In the genomic region with DNA sequence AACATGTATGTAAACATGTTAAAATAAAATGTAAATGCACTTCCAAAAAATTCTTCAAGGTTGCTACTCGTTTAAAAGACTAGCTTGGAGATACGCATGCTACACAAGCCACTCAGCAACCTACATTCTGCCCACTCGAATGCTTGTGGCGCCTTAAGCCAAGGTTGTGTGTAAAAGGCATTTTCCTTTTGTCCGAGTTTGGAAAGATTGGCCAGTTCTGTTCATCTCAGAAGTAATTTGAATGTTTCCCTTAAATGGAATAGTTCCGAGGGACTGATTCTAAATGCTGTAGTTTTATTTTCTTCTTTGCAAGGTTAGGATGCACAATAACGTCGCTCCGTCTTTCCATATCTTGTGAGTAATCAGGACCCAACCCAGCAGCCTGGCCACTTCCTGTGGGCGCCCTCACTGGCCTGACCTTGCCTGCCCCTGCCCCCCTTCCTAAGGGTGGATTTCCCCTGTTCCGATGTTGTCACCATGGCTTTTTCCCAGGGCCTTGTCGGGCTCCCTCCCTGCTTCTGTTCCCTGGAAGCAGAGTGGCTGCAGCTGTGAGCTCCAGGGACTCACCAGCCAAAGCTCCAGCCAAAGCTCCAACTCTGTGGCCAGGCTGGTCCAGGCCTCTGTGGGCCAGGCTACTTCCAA, we compare ENCODE assay signal across 9 cellular contexts.
DNase-seq lines count a peak whose midpoint lies in the region; ATAC-seq and TF ChIP-seq lines count a peak whose summit lies in the region.
"Had no signal": no experiment of that assay in that cellular context is flagged by ENCODE, and none has a peak within 500 bp of the region (broad histone marks: within the 10 kb centered on the region; RNA-seq: fewer than 3 reads in every experiment).

No MANE protein-coding gene starts in this region.

- H3K4ac ChIP-seq in mesendoderm (ENCODE audit: low read depth, low read length), result no peak overlapping the region

- peaks cover 8% of the 10 kb centered on the region for H3K27me3 Mint-ChIP-seq in activated CD4-positive, alpha-beta T cell treated with anti-CD3 and anti-CD28 coated beads for 36 hours
- H3K27me3 Mint-ChIP-seq in neural progenitor cell (ENCODE audit: insufficient read depth, low read depth), result peaks cover 4% of the 10 kb centered on the region

- H2BK5ac ChIP-seq in mesendoderm (ENCODE audit: low read length), result no peak overlapping the region

- no peak overlapping the region for H4K5ac ChIP-seq in mesendoderm (ENCODE audit: low read length)

- H2BK120ac ChIP-seq in mesendoderm (ENCODE audit: low read depth, low read length), result no peak overlapping the region

- H4K20me1 ChIP-seq in neural progenitor cell (ENCODE audit: low read depth), result no peaks in the 10 kb centered on the region

- H3K4me1 Mint-ChIP-seq in activated CD4-positive, alpha-beta T cell treated with anti-CD3 and anti-CD28 coated beads for 36 hours, result peaks cover 5% of the 10 kb centered on the region
- peaks cover 27% of the 10 kb centered on the region for H3K4me1 Mint-ChIP-seq in neural progenitor cell

- H3K27ac ChIP-seq in mesendoderm (ENCODE audit: low read depth, low read length) (no peak overlapping the region), tibial artery (peak overlapping the region; percentile 53 to 60), neural progenitor cell (no peak overlapping the region)

- WGBS in mesendoderm (ENCODE audit: extremely low coverage, insufficient coverage, low lambda C conversion rate), result no CpG with 5 or more reads among the region's 12 CpGs

- peaks cover 4% of the 10 kb centered on the region for H3K9me3 Mint-ChIP-seq in activated CD4-positive, alpha-beta T cell treated with anti-CD3 and anti-CD28 coated beads for 36 hours (ENCODE audit: low read depth)
- peaks cover 7% of the 10 kb centered on the region for H3K9me3 Mint-ChIP-seq in neural progenitor cell

- H3K79me2 ChIP-seq in mesendoderm (ENCODE audit: control insufficient read depth, insufficient read depth, low read length) (no peaks in the 10 kb centered on the region), neural progenitor cell (ENCODE audit: low read depth) (no peaks in the 10 kb centered on the region)

- no peak overlapping the region for H3K23ac ChIP-seq in mesendoderm (ENCODE audit: low read length)

- no peak overlapping the region for H3K9ac ChIP-seq in mesendoderm (ENCODE audit: low read length)
- H3K9ac ChIP-seq in neural progenitor cell, result no peak overlapping the region

- H3K4me3 Mint-ChIP-seq in activated CD4-positive, alpha-beta T cell treated with anti-CD3 and anti-CD28 coated beads for 36 hours, result no peak overlapping the region
- H3K4me3 Mint-ChIP-seq in neural progenitor cell, result no peak overlapping the region

- intact Hi-C loops in activated CD4-positive, alpha-beta T cell treated with anti-CD3 and anti-CD28 coated beads for 36 hours (cut with DNase I, micrococcal nuclease), result no loop called here
- intact Hi-C loops in tibial artery (cut with DNase I; ENCODE audit: low total_unique reads), result no loop called here

- no peak for TF ChIP-seq CTCF in tibial artery (IDR thresholded peaks at IDR 0.05)
- no peak for TF ChIP-seq CTCF in neural progenitor cell (IDR thresholded peaks at IDR 0.05)

- CTCF ChIA-PET in activated CD4-positive, alpha-beta T cell treated with anti-CD3 and anti-CD28 coated beads for 36 hours (lab: Charles Lee), result interaction anchor here (1.0 kb wide), 2 partner anchors 14 to 57 kb away, joined by 3 read pairs; no protein-coding TSS in a partner anchor

- no peak for ATAC-seq in activated CD4-positive, alpha-beta T cell treated with anti-CD3 and anti-CD28 coated beads for 36 hours
- no peak for ATAC-seq in HG02970 (IDR thresholded peaks at IDR 0.05; ENCODE audit: low FRiP score, unreplicated experiment)
- ATAC-seq: A549 had no signal

- DNase-seq in activated CD4-positive, alpha-beta T cell treated with anti-CD3 and anti-CD28 coated beads for 36 hours, result peak; percentile 28
- no peak for DNase-seq in activated CD4-positive, alpha-beta T cell treated with anti-CD3 and anti-CD28 coated beads for 1 hour
- DNase-seq in dermis blood vessel endothelial cell (peak; percentile 93), mesendoderm (peak; percentile 16), tibial artery (peak; percentile 70 to 85), neural progenitor cell (ENCODE audit: low spot score) (no peak), SHP77 (lab: John Stamatoyannopoulos, UW) (no peak)

- no peak overlapping the region for H2AFZ ChIP-seq in neural progenitor cell (replicated peaks)

- peaks cover 0 to 6% (median 0%) of the 10 kb centered on the region in 3 donors for H3K9me3 ChIP-seq in tibial artery
- no peaks in the 10 kb centered on the region for H3K9me3 ChIP-seq in neural progenitor cell (ENCODE audit: low read depth)

- H3K79me1 ChIP-seq in mesendoderm (ENCODE audit: low read length), result no peaks in the 10 kb centered on the region

- no peaks in the 10 kb centered on the region for H3K36me3 Mint-ChIP-seq in activated CD4-positive, alpha-beta T cell treated with anti-CD3 and anti-CD28 coated beads for 36 hours (ENCODE audit: low read depth)
- H3K36me3 Mint-ChIP-seq in neural progenitor cell, result no peaks in the 10 kb centered on the region

- no peaks in the 10 kb centered on the region for H3K36me3 ChIP-seq in mesendoderm (ENCODE audit: control insufficient read depth, insufficient read depth, low read length)
- H3K36me3 ChIP-seq in tibial artery, result no peaks in the 10 kb centered on the region
- H3K36me3 ChIP-seq in neural progenitor cell, result no peaks in the 10 kb centered on the region

- no peak overlapping the region for H2AK5ac ChIP-seq in mesendoderm (ENCODE audit: low read length)

- POLR2A ChIA-PET in activated CD4-positive, alpha-beta T cell treated with anti-CD3 and anti-CD28 coated beads for 36 hours (lab: Charles Lee), result no interaction called here

- H4K8ac ChIP-seq in mesendoderm (ENCODE audit: low read depth, low read length), result no peak overlapping the region

- H2BK15ac ChIP-seq in mesendoderm (replicated peaks; ENCODE audit: low read depth), result no peak overlapping the region

- H3K56ac ChIP-seq in mesendoderm (ENCODE audit: low read length), result no peak overlapping the region

- H3K27me3 ChIP-seq in mesendoderm (ENCODE audit: insufficient read depth, low read length, poor library complexity), result no peaks in the 10 kb centered on the region
- no peaks in the 10 kb centered on the region for H3K27me3 ChIP-seq in tibial artery
- H3K27me3 ChIP-seq in neural progenitor cell, result peaks cover 6% of the 10 kb centered on the region

- no peak overlapping the region for H3K27ac Mint-ChIP-seq in activated CD4-positive, alpha-beta T cell treated with anti-CD3 and anti-CD28 coated beads for 36 hours
- H3K27ac Mint-ChIP-seq in neural progenitor cell, result no peak overlapping the region

- no peak overlapping the region for H3K18ac ChIP-seq in mesendoderm (ENCODE audit: low read length)

- H3K4me3 ChIP-seq in mesendoderm (ENCODE audit: low read length), result no peak overlapping the region
- H3K4me3 ChIP-seq in tibial artery, result peak overlapping the region; percentile 26 to 27
- no peak overlapping the region for H3K4me3 ChIP-seq in neural progenitor cell
- H3K4me3 ChIP-seq: A549 had no signal

- H3F3A ChIP-seq in neural progenitor cell (ENCODE audit: low read depth), result no peaks in the 10 kb centered on the region

- H3K4me2 ChIP-seq in mesendoderm (ENCODE audit: low read length) (no peak overlapping the region), neural progenitor cell (no peak overlapping the region)
- H3K4me2 ChIP-seq: A549 had no signal

- no peaks in the 10 kb centered on the region for H3K4me1 ChIP-seq in mesendoderm (ENCODE audit: control insufficient read depth, low read depth, low read length)
- H3K4me1 ChIP-seq in tibial artery, result peaks cover 0 to 26% (median 12%) of the 10 kb centered on the region in 4 donors
- H3K4me1 ChIP-seq in neural progenitor cell, result no peaks in the 10 kb centered on the region
- H3K4me1 ChIP-seq: A549 had no signal

Comparison
In these comparisons a context has a peak if more than half of its experiments do, and no peak if none do; other contexts are left out.
1. DNase-seq: peak in activated CD4-positive, alpha-beta T cell treated with anti-CD3 and anti-CD28 coated beads for 36 hours (single experiment), dermis blood vessel endothelial cell (single experiment), mesendoderm (single experiment) and tibial artery (2 of 2); none in activated CD4-positive, alpha-beta T cell treated with anti-CD3 and anti-CD28 coated beads for 1 hour (single experiment), neural progenitor cell (single experiment) and SHP77 (0 of 2).
2. H3K27ac ChIP-seq: peak in tibial artery (2 of 2); none in mesendoderm (single experiment) and neural progenitor cell (single experiment).
3. H3K4me3 ChIP-seq: peak in tibial artery (2 of 2); none in mesendoderm (single experiment) and neural progenitor cell (single experiment).